8 cellular contexts compared by ENCODE assay signal in the genomic region with DNA sequence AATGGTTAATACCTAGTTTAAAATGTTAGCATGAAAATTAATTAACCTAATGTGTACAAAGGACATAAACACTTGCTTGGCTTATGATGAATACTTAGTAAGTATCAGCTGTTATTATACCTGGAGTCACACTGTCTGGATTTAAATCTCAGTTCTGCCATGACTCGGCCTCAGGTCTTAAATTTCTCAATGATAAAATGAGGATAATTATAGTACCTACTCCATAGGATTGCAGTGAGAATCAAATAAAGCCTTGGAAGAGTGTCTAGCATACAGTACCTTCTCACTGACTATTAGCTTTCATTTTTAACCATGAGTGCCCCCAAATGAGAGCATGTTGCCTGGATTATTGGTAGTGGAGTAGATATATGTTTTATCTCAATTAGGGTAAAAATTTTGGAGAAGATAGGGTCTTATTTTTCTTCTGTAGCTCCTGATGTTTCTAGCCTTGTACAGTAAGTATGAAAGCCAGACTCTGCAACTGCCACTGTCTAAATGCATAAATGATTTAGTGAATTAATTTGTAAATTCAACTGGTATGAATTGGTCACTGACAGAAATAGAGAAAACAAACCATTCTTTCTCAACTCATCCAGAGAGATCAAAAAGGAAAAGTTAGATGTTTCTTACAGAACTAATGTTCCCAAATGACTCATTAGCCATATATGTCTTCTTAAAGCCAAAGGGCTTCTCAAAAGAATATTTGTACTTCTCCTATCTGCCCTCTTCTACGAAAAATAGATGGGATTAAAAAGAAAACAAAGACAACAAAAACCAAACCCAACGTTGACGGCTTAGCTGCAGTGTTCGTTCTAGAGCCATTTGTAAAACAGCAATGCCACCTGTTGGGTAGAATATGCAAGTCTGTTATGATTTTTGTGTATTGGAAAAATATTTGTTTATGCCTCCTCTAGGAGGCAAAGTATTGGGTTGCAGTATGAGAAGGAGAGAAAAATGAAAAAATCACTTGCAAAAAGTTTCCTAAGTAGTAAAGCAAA. TPM values are rescaled to one million over a fixed set of nuclear protein-coding genes. Genes with fewer than 3 reads are reported as not detected.
A peak's percentile ranks its signal among the peaks of the same experiment; 100 is the strongest.
DNase-seq lines count a peak whose midpoint lies in the region; ATAC-seq, FAIRE-seq and TF ChIP-seq lines count a peak whose summit lies in the region.

No MANE protein-coding gene starts in this region.

- H3K27ac Mint-ChIP-seq in CD4-positive, alpha-beta T cell = no peak overlapping the region

- no peaks in the 10 kb centered on the region for H3K36me3 Mint-ChIP-seq in CD4-positive, alpha-beta T cell (ENCODE audit: low read depth)

- H3K4me1 ChIP-seq in OCI-LY3 (ENCODE audit: low read length) (peaks cover 14% of the 10 kb centered on the region), small intestine (ENCODE audit: control insufficient read depth in 2 of 2, insufficient read depth in 1 of 2, low read depth in 1 of 2, low read length in 1 of 2) (peaks cover 0 to 3% of the 10 kb centered on the region in 2 donors)

- H3K27me3 ChIP-seq in OCI-LY3 (ENCODE audit: low read depth, low read length) (no peaks in the 10 kb centered on the region), small intestine (ENCODE audit: control insufficient read depth in 2 of 2, insufficient read depth in 2 of 2, low read length in 2 of 2) (no peaks in the 10 kb centered on the region)
- no peaks in the 10 kb centered on the region for H3K27me3 ChIP-seq in CD4-positive, alpha-beta T cell (ENCODE audit: control insufficient read depth, insufficient read depth, low read length)

- peak; percentile 61 for FAIRE-seq in small intestine (lab: Jason Lieb, UNC)

- H2AFZ ChIP-seq in OCI-LY3 (ENCODE audit: low read depth, low read length) = no peak overlapping the region

- peaks cover 10% of the 10 kb centered on the region for H3K27me3 Mint-ChIP-seq in CD4-positive, alpha-beta T cell

- WGBS in small intestine, 3 donors = 9 to 20% (median 13%) methylated on average over 5 of the region's 5 CpGs

- H3K36me3 ChIP-seq in OCI-LY3 (replicated peaks; ENCODE audit: low read depth, low read length) (no peaks in the 10 kb centered on the region), small intestine (ENCODE audit: control insufficient read depth in 2 of 2, insufficient read depth in 2 of 2, low read length in 2 of 2) (no peaks in the 10 kb centered on the region)

- POLR2A ChIA-PET in CD4-positive, alpha-beta T cell (lab: Charles Lee) = no interaction called here

- H4K20me1 ChIP-seq in OCI-LY3 (ENCODE audit: insufficient read depth, low read length) = no peaks in the 10 kb centered on the region

- H3K9ac ChIP-seq in OCI-LY3 (ENCODE audit: low read length) = no peak overlapping the region

- no peaks in the 10 kb centered on the region for H3K4me1 Mint-ChIP-seq in CD4-positive, alpha-beta T cell (ENCODE audit: low read depth)

- TF ChIP-seq CTCF in OCI-LY3 (IDR thresholded peaks at IDR 0.05; ENCODE audit: low read depth, low read length) (peak; percentile 77), fibroblast of pulmonary artery (IDR thresholded peaks at IDR 0.05; ENCODE audit: low read length, missing control alignments) (peak; percentile 56)
- TF ChIP-seq CTCF in CD4-positive, alpha-beta T cell (IDR thresholded peaks at IDR 0.05) = no peak

- no peaks in the 10 kb centered on the region for H3K79me2 ChIP-seq in OCI-LY3 (ENCODE audit: low read length)

- CTCF ChIA-PET in CD4-positive, alpha-beta T cell (lab: Charles Lee) = no interaction called here

- ATAC-seq in GM19351 (IDR thresholded peaks at IDR 0.05; ENCODE audit: unreplicated experiment) (peak; percentile 92), GM18907 (IDR thresholded peaks at IDR 0.05; ENCODE audit: unreplicated experiment) (no peak), HG03045 (IDR thresholded peaks at IDR 0.05; ENCODE audit: unreplicated experiment) (no peak)
- no peak for ATAC-seq in CD4-positive, alpha-beta T cell (ENCODE audit: poor library complexity)

- no peak overlapping the region for H3K27ac ChIP-seq in OCI-LY3 (ENCODE audit: low read length)
- no peak overlapping the region for H3K27ac ChIP-seq in small intestine (ENCODE audit: low read depth in 1 of 2, low read length in 1 of 2)
- no peak overlapping the region for H3K27ac ChIP-seq in CD4-positive, alpha-beta T cell (ENCODE audit: low read depth, low read length)

- peak; percentile 42 for DNase-seq in A172 (ENCODE audit: low spot score)
- DNase-seq in fibroblast of pulmonary artery (ENCODE audit: low read depth) = peak; percentile 76
- peak; percentile 52 for DNase-seq in small intestine
- no peak for DNase-seq in CD4-positive, alpha-beta T cell

- intact Hi-C loops in CD4-positive, alpha-beta T cell (cut with DNase I, micrococcal nuclease) = loop anchor here (2.0 to 5.0 kb wide), 2 partner anchors 65 to 954 kb away; no protein-coding TSS in a partner anchor

- peak overlapping the region; percentile 17 for H3K4me3 ChIP-seq in OCI-LY3 (ENCODE audit: low read length)
- H3K4me3 ChIP-seq in fibroblast of pulmonary artery (replicated peaks; ENCODE audit: low read depth, low read length) = peak overlapping the region; percentile 31
- H3K4me3 ChIP-seq in small intestine (ENCODE audit: low read depth in 1 of 2, low read length in 2 of 2) = no peak overlapping the region

- H3K4me2 ChIP-seq in OCI-LY3 (ENCODE audit: low read length) = peak overlapping the region; percentile 38

- H3K9me3 ChIP-seq in OCI-LY3 (ENCODE audit: insufficient read depth, low read length) (no peaks in the 10 kb centered on the region), small intestine (ENCODE audit: control insufficient read depth, low read depth) (no peaks in the 10 kb centered on the region)
- H3K9me3 ChIP-seq in CD4-positive, alpha-beta T cell (ENCODE audit: control insufficient read depth, low read length) = no peaks in the 10 kb centered on the region

- peaks cover 2% of the 10 kb centered on the region for H3K9me3 Mint-ChIP-seq in CD4-positive, alpha-beta T cell

- H3K4me3 Mint-ChIP-seq in CD4-positive, alpha-beta T cell = no peak overlapping the region

RNA-seq across cellular contexts. Expression of a gene that starts 53.8 kb away (rescaled TPM):
- total RNA-seq in A172 (2014; rRNA removed; shearing (Covaris generic)) = not detected in 2 replicates
- not detected for polyA plus RNA-seq in small intestine
- not detected for total RNA-seq in CD4-positive, alpha-beta T cell

Comparison
In these comparisons a context has a peak if more than half of its experiments do, and no peak if none do; other contexts are left out.
1. DNase-seq: peak in A172 (single experiment), fibroblast of pulmonary artery (single experiment) and small intestine (single experiment); none in CD4-positive, alpha-beta T cell (0 of 10).
2. H3K4me3 ChIP-seq: peak in OCI-LY3 (single experiment) and fibroblast of pulmonary artery (single experiment); none in small intestine (0 of 2).